Comparison of ENCODE assay signal across 8 cellular contexts in genomic region chr2:46535360-46535759, GRCh38. TPM values are rescaled to one million over a fixed set of nuclear protein-coding genes. Genes with fewer than 3 reads are reported as not detected.
DNase-seq lines count a peak whose midpoint lies in the region; ATAC-seq and TF ChIP-seq lines count a peak whose summit lies in the region.

No MANE protein-coding gene starts in this region.

- DNase-seq in activated naive CD4-positive, alpha-beta T cell treated with anti-CD3 and anti-CD28 coated beads for 36 hours, result peak; percentile 63
- DNase-seq in activated naive CD4-positive, alpha-beta T cell (lab: John Stamatoyannopoulos, UW), result no peak
- peak; percentile 39 for DNase-seq in T-helper 2 cell treated with Interferon-gamma antibody and Interleukin-4, amounts not matched to agents 5 μg/mL and 100 μg/mL, for 36 hours (ENCODE audit: low spot score)
- no peak for DNase-seq in Right ventricle myocardium superior
- no peak for DNase-seq in COLO668 (lab: John Stamatoyannopoulos, UW; ENCODE audit: unreplicated experiment)
- DNase-seq in GM13976 (ENCODE audit: low spot score), result no peak

- TF ChIP-seq CTCF in GM13976 (IDR thresholded peaks at IDR 0.05; ENCODE audit: borderline replicate concordance, control extremely low read depth, extremely low read depth, insufficient read depth, missing control alignments), result no peak

- H3K36me3 Mint-ChIP-seq in activated naive CD4-positive, alpha-beta T cell treated with anti-CD3 and anti-CD28 coated beads for 36 hours (ENCODE audit: low read depth), result peaks cover 18% of the 10 kb centered on the region
- H3K36me3 Mint-ChIP-seq in T-helper 2 cell treated with Interferon-gamma antibody and Interleukin-4, amounts not matched to agents 5 μg/mL and 100 μg/mL, for 36 hours (ENCODE audit: low read depth), result peaks cover 14% of the 10 kb centered on the region

- H3K9me3 Mint-ChIP-seq in activated naive CD4-positive, alpha-beta T cell treated with anti-CD3 and anti-CD28 coated beads for 36 hours, result no peaks in the 10 kb centered on the region
- no peaks in the 10 kb centered on the region for H3K9me3 Mint-ChIP-seq in T-helper 2 cell treated with Interferon-gamma antibody and Interleukin-4, amounts not matched to agents 5 μg/mL and 100 μg/mL, for 36 hours

- in situ Hi-C loops in GM13976 (cut with MboI; ENCODE audit: low sequenced_read_pairs, unreplicated experiment), result no loop called here

- H3K27ac Mint-ChIP-seq in activated naive CD4-positive, alpha-beta T cell treated with anti-CD3 and anti-CD28 coated beads for 36 hours, result no peak overlapping the region
- H3K27ac Mint-ChIP-seq in T-helper 2 cell treated with Interferon-gamma antibody and Interleukin-4, amounts not matched to agents 5 μg/mL and 100 μg/mL, for 36 hours, result peak overlapping the region; percentile 44

- intact Hi-C loops in activated naive CD4-positive, alpha-beta T cell treated with anti-CD3 and anti-CD28 coated beads for 36 hours (cut with micrococcal nuclease), result no loop called here
- intact Hi-C loops in Right ventricle myocardium superior (cut with DNase I), result no loop called here

- H3K27me3 ChIP-seq in thymus (ENCODE audit: control insufficient read depth, insufficient read depth), result no peaks in the 10 kb centered on the region

- H3K4me1 ChIP-seq in thymus (ENCODE audit: control insufficient read depth, insufficient read depth, low read length), result peaks cover 8% of the 10 kb centered on the region

- WGBS in thymus, result 74% methylated on average over 1 of the region's 1 CpG

- H3K36me3 ChIP-seq in thymus (ENCODE audit: control insufficient read depth, insufficient read depth), result no peaks in the 10 kb centered on the region

- peaks cover 55% of the 10 kb centered on the region for H3K4me1 Mint-ChIP-seq in activated naive CD4-positive, alpha-beta T cell treated with anti-CD3 and anti-CD28 coated beads for 36 hours (ENCODE audit: low read depth)
- peaks cover 26% of the 10 kb centered on the region for H3K4me1 Mint-ChIP-seq in T-helper 2 cell treated with Interferon-gamma antibody and Interleukin-4, amounts not matched to agents 5 μg/mL and 100 μg/mL, for 36 hours (ENCODE audit: low read depth)

- H3K4me3 Mint-ChIP-seq in activated naive CD4-positive, alpha-beta T cell treated with anti-CD3 and anti-CD28 coated beads for 36 hours, result peak overlapping the region; percentile 42
- H3K4me3 Mint-ChIP-seq in T-helper 2 cell treated with Interferon-gamma antibody and Interleukin-4, amounts not matched to agents 5 μg/mL and 100 μg/mL, for 36 hours, result peak overlapping the region; percentile 30

- CTCF ChIA-PET in activated naive CD4-positive, alpha-beta T cell treated with anti-CD3 and anti-CD28 coated beads for 36 hours (lab: Charles Lee), result no interaction called here

- no peaks in the 10 kb centered on the region for H3K9me3 ChIP-seq in thymus (ENCODE audit: control insufficient read depth)

- H3K27ac ChIP-seq in thymus (ENCODE audit: low read depth), result peak overlapping the region; percentile 21

- no peak overlapping the region for H3K4me3 ChIP-seq in thymus (ENCODE audit: low read length)

- ATAC-seq in HG03103 (IDR thresholded peaks at IDR 0.05; ENCODE audit: low read depth, unreplicated experiment) (peak; percentile 64), Right ventricle myocardium superior (ENCODE audit: poor library complexity) (no peak)

- no peaks in the 10 kb centered on the region for H3K27me3 Mint-ChIP-seq in activated naive CD4-positive, alpha-beta T cell treated with anti-CD3 and anti-CD28 coated beads for 36 hours (ENCODE audit: low read depth)
- no peaks in the 10 kb centered on the region for H3K27me3 Mint-ChIP-seq in T-helper 2 cell treated with Interferon-gamma antibody and Interleukin-4, amounts not matched to agents 5 μg/mL and 100 μg/mL, for 36 hours (ENCODE audit: low read depth)

RNA-seq across cellular contexts. Expression of gene RHOQ, which starts 6.9 kb away (rescaled TPM):
- 10 to 100 TPM in 1 of 2 experiments, 1 to 10 TPM in 1; 7.7 to 10.2 TPM for total RNA-seq in activated naive CD4-positive, alpha-beta T cell treated with anti-CD3 and anti-CD28 coated beads for 36 hours
- polyA plus RNA-seq in thymus, result 52.7 TPM
- total RNA-seq in Right ventricle myocardium superior, result 442 TPM

RNA-seq across cellular contexts. Expression of gene ATP6V1E2, which starts 7.0 kb away (rescaled TPM):
- total RNA-seq in activated naive CD4-positive, alpha-beta T cell treated with anti-CD3 and anti-CD28 coated beads for 36 hours, result 10 to 100 TPM; 14.9 to 17.1 TPM
- 4.2 TPM for polyA plus RNA-seq in thymus
- 6.0 TPM for total RNA-seq in Right ventricle myocardium superior

RNA-seq across cellular contexts. Expression of gene TMEM247, which starts 56.0 kb away (rescaled TPM):
- total RNA-seq in activated naive CD4-positive, alpha-beta T cell treated with anti-CD3 and anti-CD28 coated beads for 36 hours, result not detected
- polyA plus RNA-seq in thymus, result not detected
- total RNA-seq in Right ventricle myocardium superior, result not detected

Comparison
In these comparisons a context has a peak if more than half of its experiments do, and no peak if none do; other contexts are left out.
1. DNase-seq: peak in activated naive CD4-positive, alpha-beta T cell treated with anti-CD3 and anti-CD28 coated beads for 36 hours (single experiment) and T-helper 2 cell treated with Interferon-gamma antibody and Interleukin-4, amounts not matched to agents 5 μg/mL and 100 μg/mL, for 36 hours (single experiment); none in activated naive CD4-positive, alpha-beta T cell (0 of 4), Right ventricle myocardium superior (single experiment), COLO668 (single experiment) and GM13976 (single experiment).
2. RNA of gene RHOQ, which starts 6.9 kb away (total RNA-seq): 442 TPM in Right ventricle myocardium superior (single experiment); 7.7 to 10.2 TPM in activated naive CD4-positive, alpha-beta T cell treated with anti-CD3 and anti-CD28 coated beads for 36 hours; every median in the first group is over 10 times any median in the second.